1 cellular context compared by ENCODE assay signal in genomic region chr1:244272471-244273261, GRCh38.
TF ChIP-seq lines count a peak whose summit lies in the region.

No MANE protein-coding gene starts in this region.

TF ChIP-seq in K562, 482 proteins besides CTCF, POLR2A, EP300 and RAD21 (continued from another document and continues in another):
- TF ChIP-seq FOXK2 (conservative IDR thresholded peaks at IDR 0.05 in 1 of 2, IDR thresholded peaks at IDR 0.05 in 1 of 2; ENCODE audit: low read depth in 2 of 2) (peak; percentile 73 to 78), HOXB6 (CRISPR knock-in tag; IDR thresholded peaks at IDR 0.05; ENCODE audit: borderline replicate concordance) (no peak), MTA3 (IDR thresholded peaks at IDR 0.05; ENCODE audit: borderline replicate concordance) (no peak), TARDBP (IDR thresholded peaks at IDR 0.05) (peak; percentile 29; the same call in 1 of the 2 replicates), SP1 (CRISPR knock-in tag; IDR thresholded peaks at IDR 0.05) (no peak), NFATC3 (IDR thresholded peaks at IDR 0.05) (0 out of 2 replicates have a peak, but pooled peaks have one; percentile 33), MAFF (IDR thresholded peaks at IDR 0.05; ENCODE audit: low read length) (no peak), HEY1 (CRISPR knock-in tag; IDR thresholded peaks at IDR 0.05; ENCODE audit: borderline replicate concordance) (no peak), HDGF (IDR thresholded peaks at IDR 0.05) (peak; percentile 46; the same call in 1 of the 2 replicates), TRIM24 (IDR thresholded peaks at IDR 0.05) (0 out of 4 replicates have a peak, but pooled peaks of 1 of the 2 experiments have one; percentile 29), VEZF1 (CRISPR knock-in tag; IDR thresholded peaks at IDR 0.05) (peak; percentile 36; the same call in 1 of the 2 replicates), SMARCA4 (IDR thresholded peaks at IDR 0.05) (peak; percentile 53; the same call in 1 of the 2 replicates), NRF1 (conservative IDR thresholded peaks at IDR 0.05 in 1 of 2, IDR thresholded peaks at IDR 0.05 in 1 of 2) (no peak), MTA1 (IDR thresholded peaks at IDR 0.05; ENCODE audit: borderline replicate concordance) (no peak), RCOR1 (IDR thresholded peaks at IDR 0.05; ENCODE audit: borderline replicate concordance in 1 of 2, low read depth in 2 of 2, low read length in 2 of 2) (peak in 1 of 2 experiments; percentile 64; a peak in 1 of 4 replicates), MAZ (CRISPR knock-in tag; conservative IDR thresholded peaks at IDR 0.05 in 1 of 2, IDR thresholded peaks at IDR 0.05 in 1 of 2) (no peak), ATF3 (IDR thresholded peaks at IDR 0.05) (no peak), ATF3 (CRISPR knock-in tag; conservative IDR thresholded peaks at IDR 0.05) (no peak), ZNF3 (CRISPR knock-in tag; IDR thresholded peaks at IDR 0.05) (no peak), ZNF655 (CRISPR knock-in tag; IDR thresholded peaks at IDR 0.05) (no peak), SMC3 (conservative IDR thresholded peaks at IDR 0.05; ENCODE audit: insufficient read depth, low read depth, low read length) (peak; percentile 99), CHD1 (IDR thresholded peaks at IDR 0.05; ENCODE audit: low read length) (no peak), FOXA3 (CRISPR knock-in tag; conservative IDR thresholded peaks at IDR 0.05 in 1 of 2, IDR thresholded peaks at IDR 0.05 in 1 of 2) (no peak), MAFG (tag; conservative IDR thresholded peaks at IDR 0.05) (no peak), FOXA1 (IDR thresholded peaks at IDR 0.05; ENCODE audit: borderline replicate concordance) (no peak), ZNF586 (CRISPR knock-in tag; conservative IDR thresholded peaks at IDR 0.05) (no peak), ATF7 (IDR thresholded peaks at IDR 0.05) (peak; percentile 49; the same call in 1 of the 2 replicates), CC2D1A (IDR thresholded peaks at IDR 0.05) (peak; percentile 95), POLR2AphosphoS2 (IDR thresholded peaks at IDR 0.05; ENCODE audit: low read length) (no peak), ZNF121 (CRISPR knock-in tag; conservative IDR thresholded peaks at IDR 0.05) (no peak), MXI1 (IDR thresholded peaks at IDR 0.05; ENCODE audit: low read depth, low read length) (no peak), EGR1 (conservative IDR thresholded peaks at IDR 0.05) (no peak)
- TF ChIP-seq, protein P1, sequence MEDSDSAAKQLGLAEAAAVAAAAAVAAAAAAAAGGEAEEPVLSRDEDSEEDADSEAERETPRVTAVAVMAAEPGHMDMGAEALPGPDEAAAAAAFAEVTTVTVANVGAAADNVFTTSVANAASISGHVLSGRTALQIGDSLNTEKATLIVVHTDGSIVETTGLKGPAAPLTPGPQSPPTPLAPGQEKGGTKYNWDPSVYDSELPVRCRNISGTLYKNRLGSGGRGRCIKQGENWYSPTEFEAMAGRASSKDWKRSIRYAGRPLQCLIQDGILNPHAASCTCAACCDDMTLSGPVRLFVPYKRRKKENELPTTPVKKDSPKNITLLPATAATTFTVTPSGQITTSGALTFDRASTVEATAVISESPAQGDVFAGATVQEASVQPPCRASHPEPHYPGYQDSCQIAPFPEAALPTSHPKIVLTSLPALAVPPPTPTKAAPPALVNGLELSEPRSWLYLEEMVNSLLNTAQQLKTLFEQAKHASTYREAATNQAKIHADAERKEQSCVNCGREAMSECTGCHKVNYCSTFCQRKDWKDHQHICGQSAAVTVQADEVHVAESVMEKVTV (CRISPR knock-in tag; IDR thresholded peaks at IDR 0.05): peak; percentile 99
- TF ChIP-seq, protein P2, sequence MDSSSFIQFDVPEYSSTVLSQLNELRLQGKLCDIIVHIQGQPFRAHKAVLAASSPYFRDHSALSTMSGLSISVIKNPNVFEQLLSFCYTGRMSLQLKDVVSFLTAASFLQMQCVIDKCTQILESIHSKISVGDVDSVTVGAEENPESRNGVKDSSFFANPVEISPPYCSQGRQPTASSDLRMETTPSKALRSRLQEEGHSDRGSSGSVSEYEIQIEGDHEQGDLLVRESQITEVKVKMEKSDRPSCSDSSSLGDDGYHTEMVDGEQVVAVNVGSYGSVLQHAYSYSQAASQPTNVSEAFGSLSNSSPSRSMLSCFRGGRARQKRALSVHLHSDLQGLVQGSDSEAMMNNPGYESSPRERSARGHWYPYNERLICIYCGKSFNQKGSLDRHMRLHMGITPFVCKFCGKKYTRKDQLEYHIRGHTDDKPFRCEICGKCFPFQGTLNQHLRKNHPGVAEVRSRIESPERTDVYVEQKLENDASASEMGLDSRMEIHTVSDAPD (CRISPR knock-in tag; IDR thresholded peaks at IDR 0.05): no peak
- TF ChIP-seq, protein P3, sequence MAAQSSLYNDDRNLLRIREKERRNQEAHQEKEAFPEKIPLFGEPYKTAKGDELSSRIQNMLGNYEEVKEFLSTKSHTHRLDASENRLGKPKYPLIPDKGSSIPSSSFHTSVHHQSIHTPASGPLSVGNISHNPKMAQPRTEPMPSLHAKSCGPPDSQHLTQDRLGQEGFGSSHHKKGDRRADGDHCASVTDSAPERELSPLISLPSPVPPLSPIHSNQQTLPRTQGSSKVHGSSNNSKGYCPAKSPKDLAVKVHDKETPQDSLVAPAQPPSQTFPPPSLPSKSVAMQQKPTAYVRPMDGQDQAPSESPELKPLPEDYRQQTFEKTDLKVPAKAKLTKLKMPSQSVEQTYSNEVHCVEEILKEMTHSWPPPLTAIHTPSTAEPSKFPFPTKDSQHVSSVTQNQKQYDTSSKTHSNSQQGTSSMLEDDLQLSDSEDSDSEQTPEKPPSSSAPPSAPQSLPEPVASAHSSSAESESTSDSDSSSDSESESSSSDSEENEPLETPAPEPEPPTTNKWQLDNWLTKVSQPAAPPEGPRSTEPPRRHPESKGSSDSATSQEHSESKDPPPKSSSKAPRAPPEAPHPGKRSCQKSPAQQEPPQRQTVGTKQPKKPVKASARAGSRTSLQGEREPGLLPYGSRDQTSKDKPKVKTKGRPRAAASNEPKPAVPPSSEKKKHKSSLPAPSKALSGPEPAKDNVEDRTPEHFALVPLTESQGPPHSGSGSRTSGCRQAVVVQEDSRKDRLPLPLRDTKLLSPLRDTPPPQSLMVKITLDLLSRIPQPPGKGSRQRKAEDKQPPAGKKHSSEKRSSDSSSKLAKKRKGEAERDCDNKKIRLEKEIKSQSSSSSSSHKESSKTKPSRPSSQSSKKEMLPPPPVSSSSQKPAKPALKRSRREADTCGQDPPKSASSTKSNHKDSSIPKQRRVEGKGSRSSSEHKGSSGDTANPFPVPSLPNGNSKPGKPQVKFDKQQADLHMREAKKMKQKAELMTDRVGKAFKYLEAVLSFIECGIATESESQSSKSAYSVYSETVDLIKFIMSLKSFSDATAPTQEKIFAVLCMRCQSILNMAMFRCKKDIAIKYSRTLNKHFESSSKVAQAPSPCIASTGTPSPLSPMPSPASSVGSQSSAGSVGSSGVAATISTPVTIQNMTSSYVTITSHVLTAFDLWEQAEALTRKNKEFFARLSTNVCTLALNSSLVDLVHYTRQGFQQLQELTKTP (IDR thresholded peaks at IDR 0.05; ENCODE audit: low read depth in 1 of 2, partially characterized antibody in 2 of 2): peak in 1 of 2 experiments; percentile 42
- TF ChIP-seq, protein P4, sequence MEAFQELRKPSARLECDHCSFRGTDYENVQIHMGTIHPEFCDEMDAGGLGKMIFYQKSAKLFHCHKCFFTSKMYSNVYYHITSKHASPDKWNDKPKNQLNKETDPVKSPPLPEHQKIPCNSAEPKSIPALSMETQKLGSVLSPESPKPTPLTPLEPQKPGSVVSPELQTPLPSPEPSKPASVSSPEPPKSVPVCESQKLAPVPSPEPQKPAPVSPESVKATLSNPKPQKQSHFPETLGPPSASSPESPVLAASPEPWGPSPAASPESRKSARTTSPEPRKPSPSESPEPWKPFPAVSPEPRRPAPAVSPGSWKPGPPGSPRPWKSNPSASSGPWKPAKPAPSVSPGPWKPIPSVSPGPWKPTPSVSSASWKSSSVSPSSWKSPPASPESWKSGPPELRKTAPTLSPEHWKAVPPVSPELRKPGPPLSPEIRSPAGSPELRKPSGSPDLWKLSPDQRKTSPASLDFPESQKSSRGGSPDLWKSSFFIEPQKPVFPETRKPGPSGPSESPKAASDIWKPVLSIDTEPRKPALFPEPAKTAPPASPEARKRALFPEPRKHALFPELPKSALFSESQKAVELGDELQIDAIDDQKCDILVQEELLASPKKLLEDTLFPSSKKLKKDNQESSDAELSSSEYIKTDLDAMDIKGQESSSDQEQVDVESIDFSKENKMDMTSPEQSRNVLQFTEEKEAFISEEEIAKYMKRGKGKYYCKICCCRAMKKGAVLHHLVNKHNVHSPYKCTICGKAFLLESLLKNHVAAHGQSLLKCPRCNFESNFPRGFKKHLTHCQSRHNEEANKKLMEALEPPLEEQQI (IDR thresholded peaks at IDR 0.05): no peak
- TF ChIP-seq, protein P5, sequence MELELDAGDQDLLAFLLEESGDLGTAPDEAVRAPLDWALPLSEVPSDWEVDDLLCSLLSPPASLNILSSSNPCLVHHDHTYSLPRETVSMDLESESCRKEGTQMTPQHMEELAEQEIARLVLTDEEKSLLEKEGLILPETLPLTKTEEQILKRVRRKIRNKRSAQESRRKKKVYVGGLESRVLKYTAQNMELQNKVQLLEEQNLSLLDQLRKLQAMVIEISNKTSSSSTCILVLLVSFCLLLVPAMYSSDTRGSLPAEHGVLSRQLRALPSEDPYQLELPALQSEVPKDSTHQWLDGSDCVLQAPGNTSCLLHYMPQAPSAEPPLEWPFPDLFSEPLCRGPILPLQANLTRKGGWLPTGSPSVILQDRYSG (tag; conservative IDR thresholded peaks at IDR 0.05; ENCODE audit: low read depth): no peak
- TF ChIP-seq, protein P6, sequence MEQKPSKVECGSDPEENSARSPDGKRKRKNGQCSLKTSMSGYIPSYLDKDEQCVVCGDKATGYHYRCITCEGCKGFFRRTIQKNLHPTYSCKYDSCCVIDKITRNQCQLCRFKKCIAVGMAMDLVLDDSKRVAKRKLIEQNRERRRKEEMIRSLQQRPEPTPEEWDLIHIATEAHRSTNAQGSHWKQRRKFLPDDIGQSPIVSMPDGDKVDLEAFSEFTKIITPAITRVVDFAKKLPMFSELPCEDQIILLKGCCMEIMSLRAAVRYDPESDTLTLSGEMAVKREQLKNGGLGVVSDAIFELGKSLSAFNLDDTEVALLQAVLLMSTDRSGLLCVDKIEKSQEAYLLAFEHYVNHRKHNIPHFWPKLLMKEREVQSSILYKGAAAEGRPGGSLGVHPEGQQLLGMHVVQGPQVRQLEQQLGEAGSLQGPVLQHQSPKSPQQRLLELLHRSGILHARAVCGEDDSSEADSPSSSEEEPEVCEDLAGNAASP (IDR thresholded peaks at IDR 0.05): no peak
- TF ChIP-seq, protein P7, sequence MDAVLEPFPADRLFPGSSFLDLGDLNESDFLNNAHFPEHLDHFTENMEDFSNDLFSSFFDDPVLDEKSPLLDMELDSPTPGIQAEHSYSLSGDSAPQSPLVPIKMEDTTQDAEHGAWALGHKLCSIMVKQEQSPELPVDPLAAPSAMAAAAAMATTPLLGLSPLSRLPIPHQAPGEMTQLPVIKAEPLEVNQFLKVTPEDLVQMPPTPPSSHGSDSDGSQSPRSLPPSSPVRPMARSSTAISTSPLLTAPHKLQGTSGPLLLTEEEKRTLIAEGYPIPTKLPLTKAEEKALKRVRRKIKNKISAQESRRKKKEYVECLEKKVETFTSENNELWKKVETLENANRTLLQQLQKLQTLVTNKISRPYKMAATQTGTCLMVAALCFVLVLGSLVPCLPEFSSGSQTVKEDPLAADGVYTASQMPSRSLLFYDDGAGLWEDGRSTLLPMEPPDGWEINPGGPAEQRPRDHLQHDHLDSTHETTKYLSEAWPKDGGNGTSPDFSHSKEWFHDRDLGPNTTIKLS (IDR thresholded peaks at IDR 0.05; ENCODE audit: borderline replicate concordance, low read depth): no peak; the same call in 1 of the 2 replicates
- TF ChIP-seq, protein P8, sequence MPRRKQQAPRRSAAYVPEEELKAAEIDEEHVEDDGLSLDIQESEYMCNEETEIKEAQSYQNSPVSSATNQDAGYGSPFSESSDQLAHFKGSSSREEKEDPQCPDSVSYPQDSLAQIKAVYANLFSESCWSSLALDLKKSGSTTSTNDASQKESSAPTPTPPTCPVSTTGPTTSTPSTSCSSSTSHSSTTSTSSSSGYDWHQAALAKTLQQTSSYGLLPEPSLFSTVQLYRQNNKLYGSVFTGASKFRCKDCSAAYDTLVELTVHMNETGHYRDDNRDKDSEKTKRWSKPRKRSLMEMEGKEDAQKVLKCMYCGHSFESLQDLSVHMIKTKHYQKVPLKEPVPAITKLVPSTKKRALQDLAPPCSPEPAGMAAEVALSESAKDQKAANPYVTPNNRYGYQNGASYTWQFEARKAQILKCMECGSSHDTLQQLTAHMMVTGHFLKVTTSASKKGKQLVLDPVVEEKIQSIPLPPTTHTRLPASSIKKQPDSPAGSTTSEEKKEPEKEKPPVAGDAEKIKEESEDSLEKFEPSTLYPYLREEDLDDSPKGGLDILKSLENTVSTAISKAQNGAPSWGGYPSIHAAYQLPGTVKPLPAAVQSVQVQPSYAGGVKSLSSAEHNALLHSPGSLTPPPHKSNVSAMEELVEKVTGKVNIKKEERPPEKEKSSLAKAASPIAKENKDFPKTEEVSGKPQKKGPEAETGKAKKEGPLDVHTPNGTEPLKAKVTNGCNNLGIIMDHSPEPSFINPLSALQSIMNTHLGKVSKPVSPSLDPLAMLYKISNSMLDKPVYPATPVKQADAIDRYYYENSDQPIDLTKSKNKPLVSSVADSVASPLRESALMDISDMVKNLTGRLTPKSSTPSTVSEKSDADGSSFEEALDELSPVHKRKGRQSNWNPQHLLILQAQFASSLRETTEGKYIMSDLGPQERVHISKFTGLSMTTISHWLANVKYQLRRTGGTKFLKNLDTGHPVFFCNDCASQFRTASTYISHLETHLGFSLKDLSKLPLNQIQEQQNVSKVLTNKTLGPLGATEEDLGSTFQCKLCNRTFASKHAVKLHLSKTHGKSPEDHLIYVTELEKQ (CRISPR knock-in tag; IDR thresholded peaks at IDR 0.05): no peak
